In genomic region chr9:112059145-112059979, GRCh38 we compare ENCODE assay signal across 7 cellular contexts.
A peak's percentile ranks its signal among the peaks of the same experiment; 100 is the strongest.
DNase-seq lines count a peak whose midpoint lies in the region; ATAC-seq and TF ChIP-seq lines count a peak whose summit lies in the region.

No MANE protein-coding gene starts in this region.

- DNase-seq in choroid plexus epithelial cell (ENCODE audit: low read depth) (peak; percentile 90), right lobe of liver (peak; percentile 47 to 80 (median 63)), transverse colon (peak; percentile 55), NOMO-1 (lab: John Stamatoyannopoulos, UW; ENCODE audit: unreplicated experiment in 2 of 2) (no peak), posterior cingulate gyrus (no peak)

- H3K9me3 ChIP-seq in right lobe of liver (no peaks in the 10 kb centered on the region), transverse colon (no peaks in the 10 kb centered on the region)

- peak overlapping the region; percentile 51 to 84 (median 73) for H3K27ac ChIP-seq in right lobe of liver
- peak overlapping the region; percentile 80 to 85 (median 83) for H3K27ac ChIP-seq in transverse colon

- ATAC-seq in HG02610 (IDR thresholded peaks at IDR 0.05; ENCODE audit: unreplicated experiment) (peak; percentile 50), right lobe of liver (peak; percentile 75 to 94 (median 84)), GM21390 (IDR thresholded peaks at IDR 0.05; ENCODE audit: unreplicated experiment) (no peak)

- no peaks in the 10 kb centered on the region for H3K27me3 ChIP-seq in right lobe of liver
- no peaks in the 10 kb centered on the region for H3K27me3 ChIP-seq in transverse colon

- peak; percentile 59 for TF ChIP-seq EP300 in transverse colon (IDR thresholded peaks at IDR 0.05; ENCODE audit: low read depth)

- intact Hi-C loops in right lobe of liver (cut with DNase I) (no loop called here), transverse colon (cut with DNase I; ENCODE audit: low total_unique reads) (loop anchor here (10.0 kb wide), 1 partner anchor 145 kb away; no protein-coding TSS in a partner anchor), posterior cingulate gyrus (cut with DNase I) (no loop called here)

- in situ Hi-C loops in transverse colon (cut with MboI; ENCODE audit: low pct_ligation_motif_present in 1 of 4, low pct_unique_long_range_greater_than_20kb in 1 of 4, low sequenced_read_pairs in 3 of 4) = loop anchor here in 1 of 4 donors (25.0 kb wide), 2 partner anchors 172 to 447 kb away; partner anchors contain the start of gene UGCG

- H3K4me1 ChIP-seq in right lobe of liver (peaks cover 3 to 37% (median 14%) of the 10 kb centered on the region in 4 donors), transverse colon (peaks cover 5 to 53% (median 35%) of the 10 kb centered on the region in 4 donors)

- TF ChIP-seq POLR2A in right lobe of liver (IDR thresholded peaks at IDR 0.05) (peak; percentile 27), transverse colon (IDR thresholded peaks at IDR 0.05) (no peak)

- H3K36me3 ChIP-seq in right lobe of liver = no peaks in the 10 kb centered on the region
- H3K36me3 ChIP-seq in transverse colon = no peaks in the 10 kb centered on the region

- TF ChIP-seq CTCF in choroid plexus epithelial cell (conservative IDR thresholded peaks at IDR 0.05; ENCODE audit: low read depth, low read length) (no peak), right lobe of liver (IDR thresholded peaks at IDR 0.05) (no peak), transverse colon (IDR thresholded peaks at IDR 0.05) (no peak)

- no peak overlapping the region for H3K4me3 ChIP-seq in choroid plexus epithelial cell (ENCODE audit: low read depth, low read length)
- no peak overlapping the region for H3K4me3 ChIP-seq in right lobe of liver
- no peak overlapping the region for H3K4me3 ChIP-seq in transverse colon

- 32% methylated on average over 13 of the region's 13 CpGs for WGBS in right lobe of liver (ENCODE audit: insufficient coverage, low coverage, low lambda C conversion rate, missing lambda C conversion rate)
- WGBS in transverse colon (ENCODE audit: low coverage in 1 of 2), 2 donors = 17 to 53% methylated on average over 2 to 13 of the region's 13 CpGs

Comparison
In these comparisons a context has a peak if more than half of its experiments do, and no peak if none do; other contexts are left out.
1. DNase-seq: peak in choroid plexus epithelial cell (single experiment), right lobe of liver (3 of 3) and transverse colon (single experiment); none in NOMO-1 (0 of 2) and posterior cingulate gyrus (0 of 10).